Comparison of ENCODE assay signal across 9 cellular contexts in the genomic region with DNA sequence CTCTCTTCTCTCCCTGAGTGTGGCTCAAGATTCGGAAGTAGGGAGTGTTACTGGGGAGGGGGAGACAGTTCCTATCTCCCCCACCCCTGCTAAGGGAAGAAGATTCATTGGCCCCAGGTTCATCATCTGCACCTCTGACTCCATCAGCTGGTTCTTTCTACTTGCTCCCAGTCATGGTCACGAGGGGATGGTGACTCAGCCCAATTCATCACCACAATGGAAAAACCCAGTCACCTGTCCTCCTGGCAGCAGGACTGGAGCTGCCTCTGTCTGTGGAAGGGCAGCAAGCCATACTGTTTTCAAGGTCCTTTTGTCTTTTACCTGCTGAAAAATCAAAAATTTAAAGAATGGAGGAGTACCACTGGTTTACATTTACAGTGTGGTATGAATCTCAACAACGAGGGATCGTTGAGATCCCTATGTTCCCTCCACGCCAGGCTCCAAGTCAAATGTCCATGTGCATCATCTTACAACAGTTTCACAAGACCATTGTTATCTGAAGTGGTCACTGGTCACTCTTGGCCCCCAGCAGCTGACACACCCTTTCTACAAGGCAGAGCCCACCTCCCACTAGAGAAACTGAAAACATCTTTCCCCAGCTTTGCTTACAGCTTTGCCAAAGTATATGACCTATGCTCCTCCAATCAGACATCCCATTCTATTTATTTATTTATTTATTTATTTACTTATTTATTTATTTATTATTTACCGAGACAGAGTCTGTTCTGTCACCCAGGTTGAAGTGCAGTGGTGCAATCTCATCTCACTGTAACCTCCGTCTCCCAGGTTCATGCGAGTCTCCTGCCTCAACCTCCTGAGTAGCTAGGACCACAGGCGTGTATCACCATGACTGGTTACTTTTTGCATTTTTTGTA. TPM values are rescaled to one million over a fixed set of nuclear protein-coding genes. Genes with fewer than 3 reads are reported as not detected.
A peak's percentile ranks its signal among the peaks of the same experiment; 100 is the strongest.
DNase-seq lines count a peak whose midpoint lies in the region; ATAC-seq and TF ChIP-seq lines count a peak whose summit lies in the region.
"Had no signal": no experiment of that assay in that cellular context is flagged by ENCODE, and none has a peak within 500 bp of the region (broad histone marks: within the 10 kb centered on the region; RNA-seq: fewer than 3 reads in every experiment).

No MANE protein-coding gene starts in this region.

- H3K4me1 ChIP-seq in spleen = peaks cover 5 to 34% (median 17%) of the 10 kb centered on the region in 6 donors

- DNase-seq in CD1c-positive myeloid dendritic cell (ENCODE audit: extremely low spot score) (peak; percentile 8), myocyte (ENCODE audit: low read depth) (peak; percentile 91), SHP77 treated with DMSO at 0.1 percent for 48 hours (lab: John Stamatoyannopoulos, UW) (no peak), spleen (no peak)
- peak; percentile 45 for DNase-seq in activated naive CD4-positive, alpha-beta T cell treated with anti-CD3 and anti-CD28 coated beads, Interleukin-2, amount 50 U/mL, for 16 hours

- intact Hi-C loops in spleen (cut with DNase I; ENCODE audit: low total_unique reads) = no loop called here

- peaks cover 0 to 42% (median 26%) of the 10 kb centered on the region in 7 donors for H3K27me3 ChIP-seq in spleen (replicated peaks in 1 of 7)

- H3K27ac ChIP-seq in spleen = no peak overlapping the region
- H3K27ac ChIP-seq: body of pancreas had no signal

- H3K36me3 ChIP-seq in spleen = no peaks in the 10 kb centered on the region

- TF ChIP-seq POLR2A in spleen (IDR thresholded peaks at IDR 0.05) = no peak

- H3K4me3 ChIP-seq in spleen = no peak overlapping the region
- H3K4me3 ChIP-seq: body of pancreas had no signal

- no peak for TF ChIP-seq CTCF in spleen (IDR thresholded peaks at IDR 0.05 in 8 of 11, conservative IDR thresholded peaks at IDR 0.05 in 3 of 11)

- ATAC-seq in HG03442 (IDR thresholded peaks at IDR 0.05; ENCODE audit: unreplicated experiment) (peak; percentile 63), GM21367 (IDR thresholded peaks at IDR 0.05; ENCODE audit: unreplicated experiment) (no peak), HG03565 (IDR thresholded peaks at IDR 0.05; ENCODE audit: unreplicated experiment) (no peak)
- ATAC-seq: body of pancreas had no signal

- WGBS in spleen, 5 donors = 81 to 86% (median 84%) methylated on average over 9 of the region's 9 CpGs

- no peaks in the 10 kb centered on the region for H3K9me3 ChIP-seq in spleen
- H3K9me3 ChIP-seq: body of pancreas had no signal

RNA-seq across cellular contexts. Expression of a gene that starts 40.4 kb away (rescaled TPM):
- 45.2 and 45.3 TPM in 2 replicates for total RNA-seq in myocyte
- polyA plus RNA-seq in myocyte (2012) = 36.7 TPM
- total RNA-seq in spleen = 100 to 1,000 TPM in 1 of 7 donors, 10 to 100 TPM in 6; 22.3 to 115 (median 70.2) TPM
- 10 to 100 TPM in 1 of 3 donors, 1 to 10 TPM in 2; 9.4 to 31.3 (median 9.6) TPM for polyA plus RNA-seq in spleen

RNA-seq across cellular contexts. Expression of a gene that starts 55.7 kb away (rescaled TPM):
- total RNA-seq in myocyte (15.0 and 19.6 TPM in 2 replicates), spleen (10 to 100 TPM; 13.7 to 32.3 (median 18.2) TPM)
- 10.6 TPM for polyA plus RNA-seq in myocyte (2012)
- 10 to 100 TPM in 2 of 3 donors, 1 to 10 TPM in 1; 8.9 to 11.5 (median 10.7) TPM for polyA plus RNA-seq in spleen

Comparison
In these comparisons a context has a peak if more than half of its experiments do, and no peak if none do; other contexts are left out.
1. DNase-seq: peak in CD1c-positive myeloid dendritic cell (single experiment), activated naive CD4-positive, alpha-beta T cell treated with anti-CD3 and anti-CD28 coated beads, Interleukin-2, amount 50 U/mL, for 16 hours (single experiment) and myocyte (single experiment); none in SHP77 treated with DMSO at 0.1 percent for 48 hours (single experiment) and spleen (single experiment).